ENCODE assay signal across 11 cellular contexts in genomic region chr1:53715478-53715877, GRCh38. TPM values are rescaled to one million over a fixed set of nuclear protein-coding genes. Genes with fewer than 3 reads are reported as not detected.
DNase-seq lines count a peak whose midpoint lies in the region; ATAC-seq and TF ChIP-seq lines count a peak whose summit lies in the region.
"Had no signal": no experiment of that assay in that cellular context is flagged by ENCODE, and none has a peak within 500 bp of the region (broad histone marks: within the 10 kb centered on the region; RNA-seq: fewer than 3 reads in every experiment).

No MANE protein-coding gene starts in this region.

- ATAC-seq in activated CD4-positive, alpha-beta T cell treated with anti-CD3 and anti-CD28 coated beads for 36 hours = peak; percentile 55
- ATAC-seq in stimulated activated naive B cell treated with anti-CD40 and anti-IgM and Interleukin-4, amounts not matched to agents 10 μg/mL and 1 μg/mL and 100 μg/mL, for 72 hours (replicated peaks) = no peak
- no peak for ATAC-seq in HG03095 (IDR thresholded peaks at IDR 0.05; ENCODE audit: unreplicated experiment)

- H3K4me3 ChIP-seq in astrocyte of the spinal cord (ENCODE audit: low read depth, low read length) = no peak overlapping the region
- H3K4me3 ChIP-seq: HAP-1 had no signal

- peak; percentile 50 for DNase-seq in activated CD4-positive, alpha-beta T cell treated with anti-CD3 and anti-CD28 coated beads for 36 hours
- no peak for DNase-seq in activated CD4-positive, alpha-beta T cell treated with anti-CD3 and anti-CD28 coated beads for 4 hours
- DNase-seq in astrocyte of the spinal cord (ENCODE audit: low read depth, low spot score) = no peak
- DNase-seq in neural crest cell (ENCODE audit: low read depth, low spot score) = peak; percentile 64
- no peak for DNase-seq in stimulated activated naive B cell treated with anti-CD40 and anti-IgM and Interleukin-4, amounts not matched to agents 10 μg/mL and 1 μg/mL and 100 μg/mL, for 72 hours
- DNase-seq in NCI-H2171 treated with DMSO at 0.1 percent for 48 hours (lab: John Stamatoyannopoulos, UW) = no peak
- DNase-seq: CD4-positive, alpha-beta memory T cell; NK-92 treated with Interleukin-12 subunit alpha and Interleukin-12 subunit beta, amount 100 ng/mL, for 24 hours had no signal

- H3K4me1 Mint-ChIP-seq in activated CD4-positive, alpha-beta T cell treated with anti-CD3 and anti-CD28 coated beads for 36 hours = no peaks in the 10 kb centered on the region
- H3K4me1 Mint-ChIP-seq in neural crest cell = no peaks in the 10 kb centered on the region
- H3K4me1 Mint-ChIP-seq in stimulated activated naive B cell treated with anti-CD40 and anti-IgM and Interleukin-4, amounts not matched to agents 10 μg/mL and 1 μg/mL and 100 μg/mL, for 72 hours = no peaks in the 10 kb centered on the region
- H3K4me1 Mint-ChIP-seq: CD4-positive, alpha-beta memory T cell had no signal

- intact Hi-C loops in activated CD4-positive, alpha-beta T cell treated with anti-CD3 and anti-CD28 coated beads for 36 hours (cut with DNase I, micrococcal nuclease) = no loop called here

- no peaks in the 10 kb centered on the region for H3K36me3 Mint-ChIP-seq in activated CD4-positive, alpha-beta T cell treated with anti-CD3 and anti-CD28 coated beads for 36 hours (ENCODE audit: low read depth)
- no peaks in the 10 kb centered on the region for H3K36me3 Mint-ChIP-seq in neural crest cell (ENCODE audit: low read depth)
- no peaks in the 10 kb centered on the region for H3K36me3 Mint-ChIP-seq in stimulated activated naive B cell treated with anti-CD40 and anti-IgM and Interleukin-4, amounts not matched to agents 10 μg/mL and 1 μg/mL and 100 μg/mL, for 72 hours
- H3K36me3 Mint-ChIP-seq: CD4-positive, alpha-beta memory T cell had no signal

- CTCF ChIA-PET in activated CD4-positive, alpha-beta T cell treated with anti-CD3 and anti-CD28 coated beads for 36 hours (lab: Charles Lee) = interaction anchor here (1.5 kb wide), 1 partner anchor 12 kb away, joined by 3 read pairs; no protein-coding TSS in a partner anchor

- in situ Hi-C loops in astrocyte of the spinal cord (cut with HindIII; ENCODE audit: low sequenced_read_pairs) = no loop called here

- POLR2A ChIA-PET in activated CD4-positive, alpha-beta T cell treated with anti-CD3 and anti-CD28 coated beads for 36 hours (lab: Charles Lee) = no interaction called here

- H3K27me3 Mint-ChIP-seq in activated CD4-positive, alpha-beta T cell treated with anti-CD3 and anti-CD28 coated beads for 36 hours = no peaks in the 10 kb centered on the region
- H3K27me3 Mint-ChIP-seq in neural crest cell (ENCODE audit: low read depth) = peaks cover 11% of the 10 kb centered on the region
- H3K27me3 Mint-ChIP-seq in stimulated activated naive B cell treated with anti-CD40 and anti-IgM and Interleukin-4, amounts not matched to agents 10 μg/mL and 1 μg/mL and 100 μg/mL, for 72 hours = peaks cover 7 to 10% of the 10 kb centered on the region in 2 donors

- TF ChIP-seq CTCF in LNCAP (IDR thresholded peaks at IDR 0.05) (peak; percentile 37; the same call in 1 of the 2 replicates), astrocyte of the spinal cord (IDR thresholded peaks at IDR 0.05; ENCODE audit: low read depth, low read length) (peak; percentile 68), neural crest cell (conservative IDR thresholded peaks at IDR 0.05) (peak; percentile 60)

- H3K27ac Mint-ChIP-seq in activated CD4-positive, alpha-beta T cell treated with anti-CD3 and anti-CD28 coated beads for 36 hours = no peak overlapping the region
- H3K27ac Mint-ChIP-seq in neural crest cell (ENCODE audit: unreplicated experiment) = no peak overlapping the region
- H3K27ac Mint-ChIP-seq in stimulated activated naive B cell treated with anti-CD40 and anti-IgM and Interleukin-4, amounts not matched to agents 10 μg/mL and 1 μg/mL and 100 μg/mL, for 72 hours = no peak overlapping the region

- H3K9me3 Mint-ChIP-seq in activated CD4-positive, alpha-beta T cell treated with anti-CD3 and anti-CD28 coated beads for 36 hours (ENCODE audit: low read depth) = no peaks in the 10 kb centered on the region
- no peaks in the 10 kb centered on the region for H3K9me3 Mint-ChIP-seq in neural crest cell
- H3K9me3 Mint-ChIP-seq in stimulated activated naive B cell treated with anti-CD40 and anti-IgM and Interleukin-4, amounts not matched to agents 10 μg/mL and 1 μg/mL and 100 μg/mL, for 72 hours = peaks cover 0 to 2% of the 10 kb centered on the region in 2 donors

- no peak overlapping the region for H3K4me3 Mint-ChIP-seq in activated CD4-positive, alpha-beta T cell treated with anti-CD3 and anti-CD28 coated beads for 36 hours
- no peak overlapping the region for H3K4me3 Mint-ChIP-seq in neural crest cell
- H3K4me3 Mint-ChIP-seq in stimulated activated naive B cell treated with anti-CD40 and anti-IgM and Interleukin-4, amounts not matched to agents 10 μg/mL and 1 μg/mL and 100 μg/mL, for 72 hours = no peak overlapping the region
- H3K4me3 Mint-ChIP-seq: CD4-positive, alpha-beta memory T cell had no signal

RNA-seq across cellular contexts. Expression of gene GLIS1, which starts 23.5 kb away (rescaled TPM):
- total RNA-seq in activated CD4-positive, alpha-beta T cell treated with anti-CD3 and anti-CD28 coated beads for 36 hours = not detected
- not detected in 2 replicates for total RNA-seq in neural crest cell
- total RNA-seq: CD4-positive, alpha-beta memory T cell had no signal

Comparison
In these comparisons a context has a peak if more than half of its experiments do, and no peak if none do; other contexts are left out.
1. DNase-seq: peak in activated CD4-positive, alpha-beta T cell treated with anti-CD3 and anti-CD28 coated beads for 36 hours (single experiment) and neural crest cell (single experiment); none in activated CD4-positive, alpha-beta T cell treated with anti-CD3 and anti-CD28 coated beads for 4 hours (0 of 2), astrocyte of the spinal cord (single experiment), stimulated activated naive B cell treated with anti-CD40 and anti-IgM and Interleukin-4, amounts not matched to agents 10 μg/mL and 1 μg/mL and 100 μg/mL, for 72 hours (single experiment) and NCI-H2171 treated with DMSO at 0.1 percent for 48 hours (single experiment).
2. Peak in every context shown above with its lines, with median percentiles within 50 percentile points of each other: CTCF ChIP-seq.